8 cellular contexts compared by ENCODE assay signal in the genomic region with DNA sequence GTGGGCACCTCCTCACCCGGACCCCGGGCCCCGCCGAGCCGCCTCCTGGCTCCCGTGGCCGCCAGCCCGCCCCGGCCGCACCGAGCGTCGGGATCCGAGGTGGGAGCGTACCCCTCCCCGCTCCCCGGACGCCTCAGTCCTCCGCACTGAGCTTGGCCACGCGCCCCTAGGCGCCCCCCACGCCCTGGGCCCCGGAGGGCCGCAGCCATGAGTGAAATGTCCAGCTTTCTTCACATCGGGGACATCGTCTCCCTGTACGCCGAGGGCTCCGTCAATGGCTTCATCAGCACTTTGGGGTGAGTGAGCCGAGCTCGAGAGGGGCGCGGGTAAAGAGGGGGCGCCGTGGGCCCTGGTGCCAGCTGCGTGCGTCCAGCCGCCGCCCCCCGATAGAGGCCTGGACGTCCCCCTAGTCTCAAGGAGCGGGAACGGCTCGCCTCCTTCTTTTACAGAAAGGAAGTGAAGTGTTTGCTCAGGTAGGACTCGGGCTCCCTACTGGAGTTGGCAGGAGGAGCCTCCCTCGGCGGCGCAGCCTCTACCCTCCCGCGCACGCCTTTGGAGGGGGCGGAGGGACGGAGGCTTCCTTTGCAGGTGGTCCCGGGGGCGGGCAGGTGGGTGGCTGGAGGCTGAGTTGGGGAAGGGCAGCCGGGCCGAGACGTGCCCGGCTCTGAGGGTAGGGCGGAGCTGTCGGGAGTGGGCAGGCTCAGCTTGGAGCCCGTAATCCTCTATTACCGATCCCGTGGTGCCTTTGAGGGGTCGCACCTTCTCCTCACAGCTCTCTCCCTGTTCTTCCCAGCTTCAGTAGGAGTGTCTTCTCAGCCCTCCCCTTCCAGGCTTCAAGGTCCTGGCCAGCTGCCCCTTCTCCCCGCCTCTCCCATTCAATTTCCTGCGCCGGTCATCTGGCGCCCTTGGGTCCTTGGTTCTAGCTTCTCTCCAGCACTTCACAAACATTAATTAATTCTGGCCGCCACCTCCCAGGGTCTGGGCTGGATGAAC. TPM values are rescaled to one million over a fixed set of nuclear protein-coding genes. Genes with fewer than 3 reads are reported as not detected.
A peak's percentile ranks its signal among the peaks of the same experiment; 100 is the strongest.
DNase-seq lines count a peak whose midpoint lies in the region; ATAC-seq and TF ChIP-seq lines count a peak whose summit lies in the region.

No MANE protein-coding gene starts in this region.

- WGBS in esophagus muscularis mucosa: 12% methylated on average over 44 of the region's 71 CpGs

- H3K4me1 ChIP-seq in HAP-1 (peaks cover 7% of the 10 kb centered on the region; the same call in 1 of the 2 replicates), esophagus muscularis mucosa (peaks cover 20 to 62% (median 53%) of the 10 kb centered on the region in 4 donors)

- intact Hi-C loops in esophagus muscularis mucosa (cut with DNase I): no loop called here

- no peak for TF ChIP-seq POLR2A in esophagus muscularis mucosa (IDR thresholded peaks at IDR 0.05; ENCODE audit: low read depth)

- DNase-seq in G401 (ENCODE audit: low spot score): peak; percentile 52
- DNase-seq in HAP-1 (ENCODE audit: low spot score in 2 of 2): peak; percentile 59 to 67
- peak; percentile 77 for DNase-seq in NCI-H146 treated with DMSO at 0.1 percent for 48 hours (lab: John Stamatoyannopoulos, UW; ENCODE audit: unreplicated experiment)
- peak; percentile 73 for DNase-seq in activated CD8-positive, alpha-beta memory T cell treated with anti-CD3 and anti-CD28 coated beads, Interleukin-2, amount 50 U/mL, for 48 hours
- no peak for DNase-seq in esophagus muscularis mucosa (ENCODE audit: extremely low spot score)
- DNase-seq in omental fat pad (ENCODE audit: low spot score): no peak
- DNase-seq in occipital lobe (lab: John Stamatoyannopoulos, UW): no peak

- H3K27me3 ChIP-seq in HAP-1 (ENCODE audit: low read depth) (no peaks in the 10 kb centered on the region), esophagus muscularis mucosa (peaks cover 0 to 57% (median 9%) of the 10 kb centered on the region in 4 donors)

- H3K9me3 ChIP-seq in HAP-1 (no peaks in the 10 kb centered on the region), esophagus muscularis mucosa (no peaks in the 10 kb centered on the region)

- in situ Hi-C loops in G401 (cut with HindIII; ENCODE audit: low sequenced_read_pairs): no loop called here
- in situ Hi-C loops in HAP-1 (cut with MboI; ENCODE audit: low sequenced_read_pairs): no loop called here

- H3K4me3 ChIP-seq in HAP-1: peak overlapping the region; percentile 74
- peak overlapping the region; percentile 58 to 78 (median 62) for H3K4me3 ChIP-seq in esophagus muscularis mucosa

- ATAC-seq in omental fat pad (ENCODE audit: low FRiP score) (peak; percentile 56), GM18873 (IDR thresholded peaks at IDR 0.05; ENCODE audit: low FRiP score, unreplicated experiment) (no peak)

- H3K36me3 ChIP-seq in HAP-1 (replicated peaks) (peaks cover 13% of the 10 kb centered on the region; the same call in 1 of the 2 replicates), esophagus muscularis mucosa (peaks cover 0 to 16% (median 0%) of the 10 kb centered on the region in 4 donors)

- H3K27ac ChIP-seq in esophagus muscularis mucosa (replicated peaks in 1 of 4): peak overlapping the region; percentile 79 to 90 (median 85)

- no peak for TF ChIP-seq EP300 in esophagus muscularis mucosa (IDR thresholded peaks at IDR 0.05)

- TF ChIP-seq CTCF in esophagus muscularis mucosa (IDR thresholded peaks at IDR 0.05): no peak
- TF ChIP-seq CTCF in omental fat pad (IDR thresholded peaks at IDR 0.05): no peak

RNA-seq across cellular contexts. Expression of a gene that starts 0.6 kb away (rescaled TPM):
- total RNA-seq in G401 (2014; rRNA removed; shearing (Covaris generic)): 66.0 and 67.9 TPM in 2 replicates
- total RNA-seq in esophagus muscularis mucosa (10 to 100 TPM; 12.1 to 24.9 (median 20.5) TPM), omental fat pad (10 to 100 TPM; 25.7 to 62.0 (median 35.9) TPM), occipital lobe (0.78 TPM)

RNA-seq across cellular contexts. Expression of a gene that starts 41.6 kb away (rescaled TPM):
- 200 and 209 TPM in 2 replicates for total RNA-seq in G401 (2014; rRNA removed; shearing (Covaris generic))
- total RNA-seq in esophagus muscularis mucosa: 10 to 100 TPM in 3 of 4 donors, 1 to 10 TPM in 1; 9.9 to 13.1 (median 11.7) TPM
- total RNA-seq in omental fat pad: 10 to 100 TPM in 3 of 4 donors, 1 to 10 TPM in 1; 6.9 to 22.7 (median 10.9) TPM
- total RNA-seq in occipital lobe: 3.7 TPM

Comparison
In these comparisons a context has a peak if more than half of its experiments do, and no peak if none do; other contexts are left out.
1. DNase-seq: peak in G401 (single experiment), HAP-1 (2 of 2), NCI-H146 treated with DMSO at 0.1 percent for 48 hours (single experiment) and activated CD8-positive, alpha-beta memory T cell treated with anti-CD3 and anti-CD28 coated beads, Interleukin-2, amount 50 U/mL, for 48 hours (single experiment); none in esophagus muscularis mucosa (single experiment), omental fat pad (single experiment) and occipital lobe (single experiment).